In the genomic region with DNA sequence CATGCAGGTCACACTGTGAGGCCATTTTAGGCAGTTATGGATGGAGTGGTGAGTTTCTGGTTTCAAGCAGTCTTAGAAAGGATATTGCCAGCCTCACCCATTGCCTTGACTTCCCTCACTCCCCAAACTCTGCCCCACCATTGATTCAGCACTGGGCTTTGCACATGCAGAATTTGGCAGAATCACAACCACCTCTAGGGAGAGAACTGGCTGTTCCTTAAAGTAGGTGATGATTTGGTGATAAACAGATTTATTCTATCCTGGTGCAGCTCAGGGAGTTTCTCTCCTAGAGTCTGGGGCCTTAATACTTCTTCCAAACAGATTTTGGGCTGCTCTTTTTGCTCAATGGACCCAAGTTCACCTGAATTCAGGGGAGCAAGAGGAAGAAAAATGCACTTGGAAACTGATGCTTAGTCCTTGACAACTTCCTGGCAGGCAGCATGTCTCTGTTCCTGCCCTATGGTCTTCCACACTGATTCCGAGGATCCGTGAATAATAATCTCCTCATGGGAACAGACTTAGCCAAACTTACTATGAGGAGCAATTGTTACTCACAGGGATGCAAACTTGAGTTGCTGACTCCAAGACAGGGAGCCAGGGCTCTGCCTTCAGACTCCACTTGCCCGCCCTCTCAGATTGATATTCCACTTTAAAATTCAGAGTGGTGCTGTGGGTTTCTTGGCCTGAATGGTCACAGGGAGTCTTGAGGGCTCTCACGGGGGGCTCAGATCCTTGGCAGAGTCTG, we compare ENCODE assay signal across 16 cellular contexts.
DNase-seq lines count a peak whose midpoint lies in the region; ATAC-seq and TF ChIP-seq lines count a peak whose summit lies in the region.
"Had no signal": no experiment of that assay in that cellular context is flagged by ENCODE, and none has a peak within 500 bp of the region (broad histone marks: within the 10 kb centered on the region; RNA-seq: fewer than 3 reads in every experiment).

No MANE protein-coding gene starts in this region.

- H3K4me3 Mint-ChIP-seq in Caco-2 (ENCODE audit: unreplicated experiment) (peak overlapping the region; percentile 58), nephron progenitor cell (no peak overlapping the region)
- H3K4me3 Mint-ChIP-seq in activated T-cell treated with anti-CD3 and anti-CD28 coated beads, Interleukin-2, amount 50 U/mL, for 24 hours: no peak overlapping the region
- H3K4me3 Mint-ChIP-seq: CD4-positive, alpha-beta memory T cell had no signal

- no peak for TF ChIP-seq POLR2A in sigmoid colon (IDR thresholded peaks at IDR 0.05)

- TF ChIP-seq EP300 in sigmoid colon (IDR thresholded peaks at IDR 0.05): no peak

- intact Hi-C loops in Caco-2 (cut with micrococcal nuclease; ENCODE audit: unreplicated experiment): loop anchor here (1.0 kb wide), 3 partner anchors 11 to 46 kb away; no protein-coding TSS in a partner anchor
- intact Hi-C loops in right cardiac atrium (cut with DNase I): loop anchor here in 1 of 4 donors (10.0 kb wide), 2 partner anchors 133 to 193 kb away; a partner anchor contains a TSS
- intact Hi-C loops in sigmoid colon (cut with DNase I): no loop called here

- H3K27ac ChIP-seq in right cardiac atrium (ENCODE audit: low read length): peak overlapping the region; percentile 26
- H3K27ac ChIP-seq in sigmoid colon: peak overlapping the region; percentile 61 to 89 (median 78)
- H3K27ac ChIP-seq: HL-60, KMS-11 had no signal

- no peak overlapping the region for H3K4me3 ChIP-seq in Caco-2 (ENCODE audit: low read depth, low read length)
- H3K4me3 ChIP-seq in adipocyte (ENCODE audit: low read length): peak overlapping the region; percentile 20
- H3K4me3 ChIP-seq in right cardiac atrium (ENCODE audit: low read length): no peak overlapping the region
- no peak overlapping the region for H3K4me3 ChIP-seq in sigmoid colon
- H3K4me3 ChIP-seq: lung had no signal

- TF ChIP-seq CTCF in Caco-2 (IDR thresholded peaks at IDR 0.05; ENCODE audit: insufficient read depth in 1 of 2, low read depth in 1 of 2, low read length in 1 of 2, severe bottlenecking in 1 of 2, unreplicated experiment in 1 of 2) (no peak), sigmoid colon (IDR thresholded peaks at IDR 0.05) (peak in 1 of 4 experiments; percentile 7), nephron progenitor cell (IDR thresholded peaks at IDR 0.05) (no peak)

- H3K36me3 ChIP-seq in Caco-2 (ENCODE audit: control insufficient read depth, insufficient read depth, low read length) (peaks cover 6% of the 10 kb centered on the region), adipocyte (ENCODE audit: control insufficient read depth, insufficient read depth, low read length, severe bottlenecking) (peaks cover 11% of the 10 kb centered on the region), sigmoid colon (peaks cover 0 to 13% (median 5%) of the 10 kb centered on the region in 4 donors)

- H3K9ac ChIP-seq in adipocyte (ENCODE audit: low read length): no peak overlapping the region
- H3K9ac ChIP-seq: KMS-11 had no signal

- ATAC-seq in right cardiac atrium: peak; percentile 36 to 52
- no peak for ATAC-seq in HG02588 (IDR thresholded peaks at IDR 0.05; ENCODE audit: unreplicated experiment)

- POLR2A ChIA-PET in Caco-2 (lab: Charles Lee): interaction anchor here (0.6 to 1.0 kb wide), 3 partner anchors 11 to 181 kb away, joined by 3 to 11 read pairs (median 5); no protein-coding TSS in a partner anchor

- H3K27me3 ChIP-seq in Caco-2 (replicated peaks; ENCODE audit: control insufficient read depth, insufficient read depth, low read length) (no peaks in the 10 kb centered on the region), adipocyte (replicated peaks; ENCODE audit: control insufficient read depth, insufficient read depth, low read length) (no peaks in the 10 kb centered on the region), right cardiac atrium (ENCODE audit: control insufficient read depth, insufficient read depth) (no peaks in the 10 kb centered on the region), sigmoid colon (no peaks in the 10 kb centered on the region)

- H3K4me1 Mint-ChIP-seq in Caco-2 (ENCODE audit: low read depth, unreplicated experiment) (peaks cover 50% of the 10 kb centered on the region), nephron progenitor cell (peaks cover 45% of the 10 kb centered on the region)
- peaks cover 7% of the 10 kb centered on the region for H3K4me1 Mint-ChIP-seq in activated T-cell treated with anti-CD3 and anti-CD28 coated beads, Interleukin-2, amount 50 U/mL, for 24 hours (ENCODE audit: low read depth)

- 44% methylated on average over 4 of the region's 4 CpGs for WGBS in right cardiac atrium
- 30 to 72% methylated on average over 4 of the region's 4 CpGs for WGBS in sigmoid colon, 2 donors

- H3K9me3 Mint-ChIP-seq in Caco-2 (ENCODE audit: unreplicated experiment) (no peaks in the 10 kb centered on the region), nephron progenitor cell (no peaks in the 10 kb centered on the region)
- H3K9me3 Mint-ChIP-seq in activated T-cell treated with anti-CD3 and anti-CD28 coated beads, Interleukin-2, amount 50 U/mL, for 24 hours: no peaks in the 10 kb centered on the region

- H3K36me3 Mint-ChIP-seq in Caco-2 (ENCODE audit: insufficient read depth, unreplicated experiment) (peaks cover 74% of the 10 kb centered on the region), nephron progenitor cell (ENCODE audit: low read depth) (no peaks in the 10 kb centered on the region)
- H3K36me3 Mint-ChIP-seq in activated T-cell treated with anti-CD3 and anti-CD28 coated beads, Interleukin-2, amount 50 U/mL, for 24 hours (ENCODE audit: low read depth): peaks cover 72% of the 10 kb centered on the region

- H3K27ac Mint-ChIP-seq in Caco-2 (ENCODE audit: unreplicated experiment): peak overlapping the region; percentile 85
- no peak overlapping the region for H3K27ac Mint-ChIP-seq in activated T-cell treated with anti-CD3 and anti-CD28 coated beads, Interleukin-2, amount 50 U/mL, for 24 hours
- no peak overlapping the region for H3K27ac Mint-ChIP-seq in nephron progenitor cell

- CTCF ChIA-PET in Caco-2 (lab: Charles Lee): interaction anchor here (0.6 to 1.4 kb wide), 12 partner anchors 9 to 597 kb away, joined by 3 to 11 read pairs (median 4); no protein-coding TSS in a partner anchor

- H3K9me3 ChIP-seq in Caco-2 (no peaks in the 10 kb centered on the region), adipocyte (ENCODE audit: control insufficient read depth, low read length) (no peaks in the 10 kb centered on the region), right cardiac atrium (ENCODE audit: control insufficient read depth, low read length) (no peaks in the 10 kb centered on the region), sigmoid colon (no peaks in the 10 kb centered on the region)

- TSS peak; percentile 95 for BruUV-seq in Caco-2 (replicated peaks; lab: Mats Ljungman, UMichigan)

- H3K27me3 Mint-ChIP-seq in Caco-2 (ENCODE audit: insufficient read depth, unreplicated experiment) (no peaks in the 10 kb centered on the region), nephron progenitor cell (ENCODE audit: low read depth, poor library complexity) (peaks cover 21% of the 10 kb centered on the region)
- H3K27me3 Mint-ChIP-seq in activated T-cell treated with anti-CD3 and anti-CD28 coated beads, Interleukin-2, amount 50 U/mL, for 24 hours: no peaks in the 10 kb centered on the region
- H3K27me3 Mint-ChIP-seq: CD4-positive, alpha-beta memory T cell had no signal

- no peak for DNase-seq in Caco-2
- no peak for DNase-seq in adipocyte (ENCODE audit: low read depth)
- DNase-seq in right cardiac atrium: peak in 1 of 3 donors; percentile 48
- DNase-seq in sigmoid colon: no peak
- DNase-seq in activated T-cell treated with anti-CD3 and anti-CD28 coated beads, Interleukin-2, amount 50 U/mL, for 24 hours: no peak
- DNase-seq in KG1 (lab: John Stamatoyannopoulos, UW): no peak
- no peak for DNase-seq in nephron progenitor cell
- DNase-seq: activated CD8-positive, alpha-beta memory T cell treated with anti-CD3 and anti-CD28 coated beads for 24 hours; activated effector memory CD4-positive, alpha-beta T cell treated with Interleukin-2 at 50 U/mL for 16 hours; CD4-positive, alpha-beta memory T cell; stimulated activated CD4-positive, alpha-beta T cell treated with anti-CD3 and anti-CD28 coated beads, Interleukin-2, amount 100 ng/mL, for 48 hours; stimulated activated CD8-positive, alpha-beta memory T cell treated with anti-CD3 and anti-CD28 coated beads, Interleukin-4, amount 100 ng/mL, for 48 hours had no signal

- H3K4me1 ChIP-seq in Caco-2 (peaks cover 73% of the 10 kb centered on the region), adipocyte (ENCODE audit: control insufficient read depth, insufficient read depth, low read length) (peaks cover 42% of the 10 kb centered on the region), right cardiac atrium (ENCODE audit: control insufficient read depth, insufficient read depth, low read length) (peaks cover 31% of the 10 kb centered on the region), sigmoid colon (peaks cover 0 to 75% (median 69%) of the 10 kb centered on the region in 4 donors)
